Comparison of ENCODE assay signal across 8 cellular contexts in the genomic region with DNA sequence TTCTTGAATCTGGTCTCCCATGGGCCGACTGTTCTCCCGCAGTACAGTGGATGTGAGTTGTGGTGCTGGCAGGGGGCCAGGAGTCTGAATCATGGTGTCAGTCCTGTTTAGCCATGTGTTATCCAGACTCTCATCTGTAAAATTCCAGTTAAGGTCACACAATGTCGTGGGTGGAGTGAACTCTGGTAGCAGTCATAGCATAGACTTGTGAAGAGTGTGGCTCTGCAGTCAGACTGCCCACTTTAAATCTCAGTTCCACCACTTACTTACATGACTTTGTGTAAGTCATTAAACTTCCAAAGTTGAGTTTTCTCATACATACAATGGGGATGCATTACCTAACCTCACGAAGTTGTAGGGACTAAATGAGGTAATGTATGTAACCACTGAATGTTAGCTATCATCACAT.
DNase-seq lines count a peak whose midpoint lies in the region; ATAC-seq and TF ChIP-seq lines count a peak whose summit lies in the region.

No MANE protein-coding gene starts in this region.

- H3K4me1 ChIP-seq in Panc1 (ENCODE audit: control insufficient read depth, insufficient read depth, low read length) = peaks cover 3% of the 10 kb centered on the region; the same call in 1 of the 2 replicates

- H3K4me3 ChIP-seq in Panc1 (ENCODE audit: low read depth in 2 of 2, low read length in 2 of 2) (no peak overlapping the region), fibroblast of pulmonary artery (replicated peaks; ENCODE audit: low read depth, low read length) (no peak overlapping the region)

- ATAC-seq in Panc1 (peak; percentile 66), GM21619 (IDR thresholded peaks at IDR 0.05; ENCODE audit: unreplicated experiment) (no peak), HG02798 (IDR thresholded peaks at IDR 0.05; ENCODE audit: poor library complexity, unreplicated experiment) (no peak), HG02588 (IDR thresholded peaks at IDR 0.05; ENCODE audit: unreplicated experiment) (no peak)

- peak; percentile 42 for DNase-seq in GOT3 (lab: John Stamatoyannopoulos, UW)
- DNase-seq in Panc1 (ENCODE audit: low read depth, low spot score) = peak; percentile 47
- peak; percentile 91 for DNase-seq in fibroblast of pulmonary artery (ENCODE audit: low read depth)
- DNase-seq in pons (ENCODE audit: low spot score) = peak; percentile 11
- no peak for DNase-seq in middle frontal gyrus (ENCODE audit: extremely low spot score, low spot score)

- peaks cover 2% of the 10 kb centered on the region; the same call in 1 of the 2 replicates for H3K36me3 ChIP-seq in Panc1 (ENCODE audit: control insufficient read depth, insufficient read depth, low read length)

- H3K27me3 ChIP-seq in Panc1 (ENCODE audit: control insufficient read depth, insufficient read depth, low read length) = no peaks in the 10 kb centered on the region

- in situ Hi-C loops in Panc1 (cut with HindIII; ENCODE audit: low pct_unique_long_range_greater_than_20kb, low sequenced_read_pairs) = no loop called here

- H3K9me3 ChIP-seq in Panc1 (ENCODE audit: control insufficient read depth, insufficient read depth, low read depth, low read length) = no peaks in the 10 kb centered on the region

- no peak overlapping the region for H3K27ac ChIP-seq in Panc1 (ENCODE audit: low read length)

- intact Hi-C loops in Panc1 (cut with micrococcal nuclease; ENCODE audit: unreplicated experiment) = no loop called here

- CTCF ChIA-PET in Panc1 (lab: Charles Lee) = no interaction called here

- POLR2A ChIA-PET in Panc1 (lab: Charles Lee) = no interaction called here

- no TSS peak for BruUV-seq in Panc1 (replicated peaks; lab: Mats Ljungman, UMichigan)

- TF ChIP-seq CTCF in Panc1 (IDR thresholded peaks at IDR 0.05) (no peak), fibroblast of pulmonary artery (IDR thresholded peaks at IDR 0.05; ENCODE audit: low read length, missing control alignments) (no peak)
